In the genomic region with DNA sequence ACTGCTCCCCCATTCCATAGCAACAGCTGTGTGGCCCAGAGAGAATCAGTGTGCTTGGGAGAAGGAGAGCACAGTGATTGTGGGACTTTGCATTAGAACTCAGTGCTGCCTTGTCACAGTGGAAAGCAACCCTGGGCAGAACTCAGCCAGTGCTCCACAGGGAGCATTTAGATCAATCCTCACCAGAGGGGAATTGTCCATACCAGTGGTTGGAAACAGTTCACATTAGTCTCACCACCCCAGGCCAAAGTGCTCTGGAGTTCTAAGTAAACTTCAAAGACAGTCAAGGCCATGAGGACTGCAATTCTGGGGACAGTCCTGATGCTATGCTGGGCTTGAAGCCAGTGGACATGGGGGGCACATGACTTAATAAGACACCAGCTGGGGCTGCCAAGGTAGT, we compare ENCODE assay signal across 9 cellular contexts.
"Had no signal": no experiment of that assay in that cellular context is flagged by ENCODE, and none has a peak within 500 bp of the region (broad histone marks: within the 10 kb centered on the region; RNA-seq: fewer than 3 reads in every experiment).

No MANE protein-coding gene starts in this region.

- H3K27ac ChIP-seq: HL-60 had no signal

- DNase-seq: H9, HCEC 1CT, IMR-90, KG1 had no signal

- H3K4me3 Mint-ChIP-seq: GM23338, H9 had no signal

- H3K27ac Mint-ChIP-seq: GM23338, H9 had no signal

- H3K4me2 ChIP-seq: GM23338 had no signal

- ATAC-seq: GM23338 had no signal

- H3K4me3 ChIP-seq: GM23338, K562 had no signal

- H2AFZ ChIP-seq: GM23338 had no signal

- FAIRE-seq: H1, H54, K562 had no signal
